Comparison of ENCODE assay signal across 16 cellular contexts in the genomic region with DNA sequence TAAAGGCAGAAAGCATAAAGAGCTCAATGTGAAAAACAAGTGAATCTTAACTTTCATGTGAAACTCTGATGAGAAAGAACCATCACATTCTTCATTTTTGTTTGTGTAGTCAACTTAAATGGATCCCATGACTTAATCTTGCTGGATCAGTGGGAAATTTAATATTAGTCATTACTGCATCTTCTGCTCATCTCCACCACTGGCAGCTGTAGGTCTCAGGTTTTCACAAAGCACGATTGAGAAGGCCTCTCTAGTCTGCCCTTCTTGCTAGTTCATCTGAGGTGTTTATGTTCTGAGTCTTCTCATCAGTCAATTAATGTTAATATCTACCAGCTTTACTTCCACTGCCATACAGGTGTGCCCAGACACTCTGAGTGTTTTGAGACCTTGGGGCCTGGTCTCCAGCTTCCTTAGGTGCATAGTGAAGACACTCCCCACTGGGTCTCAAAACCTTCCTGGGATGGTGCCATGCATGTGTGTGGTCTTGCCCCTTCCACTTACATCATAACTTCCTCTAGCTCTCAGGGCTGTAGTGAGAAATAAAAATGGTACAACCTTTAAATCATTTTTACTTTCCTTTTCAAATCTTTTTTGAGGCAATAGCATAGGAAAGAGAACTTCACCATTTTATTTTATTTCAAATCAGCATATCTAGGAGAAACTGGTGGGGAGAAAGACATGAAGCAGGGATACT.
"Had no signal": no experiment of that assay in that cellular context is flagged by ENCODE, and none has a peak within 500 bp of the region (broad histone marks: within the 10 kb centered on the region; RNA-seq: fewer than 3 reads in every experiment).

No MANE protein-coding gene starts in this region.

- H3K4me1 ChIP-seq: esophagus squamous epithelium, transverse colon, vagina had no signal

- H3K36me3 Mint-ChIP-seq: brain, natural killer cell had no signal

- H3K9me3 ChIP-seq: esophagus squamous epithelium, transverse colon, vagina had no signal

- H3K4me3 ChIP-seq: esophagus squamous epithelium, transverse colon, vagina had no signal

- H3K36me3 ChIP-seq: esophagus squamous epithelium, transverse colon, vagina had no signal

- H3K4me3 Mint-ChIP-seq: activated CD4-positive, alpha-beta T cell treated with anti-CD3 and anti-CD28 coated beads, Interleukin-2, amount 10 ng/mL, durations not matched to agents 7 days and 5 days; activated naive CD4-positive, alpha-beta T cell treated with anti-CD3 and anti-CD28 coated beads, Interleukin-2, amount 10 ng/mL, durations not matched to agents 7 days and 5 days; activated T-helper 1 cell treated with anti-CD3 and anti-CD28 coated beads, Interleukin-12 subunit alpha, Interleukin-12 subunit beta, Interleukin-2, Interleukin-4 antibody, amounts not matched to agents 30 ng/mL and 10 ng/mL and 1 ng/mL, durations not matched to agents 14 hours and 24 hours and 36 hours; brain; natural killer cell; stimulated activated naive B cell treated with anti-CD40 and anti-IgM and Interleukin-4, amounts not matched to agents 10 μg/mL and 1 μg/mL and 100 μg/mL, for 72 hours had no signal

- H3K27ac Mint-ChIP-seq: activated CD4-positive, alpha-beta T cell treated with anti-CD3 and anti-CD28 coated beads, Interleukin-2, amount 10 ng/mL, durations not matched to agents 7 days and 5 days; activated naive CD4-positive, alpha-beta T cell treated with anti-CD3 and anti-CD28 coated beads, Interleukin-2, amount 10 ng/mL, durations not matched to agents 7 days and 5 days; activated T-helper 1 cell treated with anti-CD3 and anti-CD28 coated beads, Interleukin-12 subunit alpha, Interleukin-12 subunit beta, Interleukin-2, Interleukin-4 antibody, amounts not matched to agents 30 ng/mL and 10 ng/mL and 1 ng/mL, durations not matched to agents 14 hours and 24 hours and 36 hours; brain; stimulated activated naive B cell treated with anti-CD40 and anti-IgM and Interleukin-4, amounts not matched to agents 10 μg/mL and 1 μg/mL and 100 μg/mL, for 72 hours had no signal

- ATAC-seq: left lobe of liver; natural killer cell; stimulated activated naive B cell treated with anti-CD40 and anti-IgM and Interleukin-4, amounts not matched to agents 10 μg/mL and 1 μg/mL and 100 μg/mL, for 72 hours had no signal

- H3K27me3 Mint-ChIP-seq: activated CD4-positive, alpha-beta T cell treated with anti-CD3 and anti-CD28 coated beads, Interleukin-2, amount 10 ng/mL, durations not matched to agents 7 days and 5 days; activated naive CD4-positive, alpha-beta T cell treated with anti-CD3 and anti-CD28 coated beads, Interleukin-2, amount 10 ng/mL, durations not matched to agents 7 days and 5 days; stimulated activated naive B cell treated with anti-CD40 and anti-IgM and Interleukin-4, amounts not matched to agents 10 μg/mL and 1 μg/mL and 100 μg/mL, for 72 hours had no signal

- H3K9me3 Mint-ChIP-seq: natural killer cell had no signal

- H3K27me3 ChIP-seq: esophagus squamous epithelium, transverse colon, vagina had no signal

- H3K27ac ChIP-seq: esophagus squamous epithelium, transverse colon, vagina had no signal

- DNase-seq: activated CD4-positive, alpha-beta T cell treated with anti-CD3 and anti-CD28 coated beads, Interleukin-2, amount 10 ng/mL, durations not matched to agents 7 days and 5 days; activated naive CD4-positive, alpha-beta T cell treated with anti-CD3 and anti-CD28 coated beads, Interleukin-2, amount 10 ng/mL, durations not matched to agents 7 days and 5 days; central memory CD4-positive, alpha-beta T cell; cortex of kidney; effector CD8-positive, alpha-beta T cell; esophagus squamous epithelium; hippocampal formation; natural killer cell; retina; stimulated activated naive B cell treated with anti-CD40 and anti-IgM and Interleukin-4, amounts not matched to agents 10 μg/mL and 1 μg/mL and 100 μg/mL, for 72 hours; substantia nigra; transverse colon had no signal
